ENCODE assay signal across 17 cellular contexts in the genomic region with DNA sequence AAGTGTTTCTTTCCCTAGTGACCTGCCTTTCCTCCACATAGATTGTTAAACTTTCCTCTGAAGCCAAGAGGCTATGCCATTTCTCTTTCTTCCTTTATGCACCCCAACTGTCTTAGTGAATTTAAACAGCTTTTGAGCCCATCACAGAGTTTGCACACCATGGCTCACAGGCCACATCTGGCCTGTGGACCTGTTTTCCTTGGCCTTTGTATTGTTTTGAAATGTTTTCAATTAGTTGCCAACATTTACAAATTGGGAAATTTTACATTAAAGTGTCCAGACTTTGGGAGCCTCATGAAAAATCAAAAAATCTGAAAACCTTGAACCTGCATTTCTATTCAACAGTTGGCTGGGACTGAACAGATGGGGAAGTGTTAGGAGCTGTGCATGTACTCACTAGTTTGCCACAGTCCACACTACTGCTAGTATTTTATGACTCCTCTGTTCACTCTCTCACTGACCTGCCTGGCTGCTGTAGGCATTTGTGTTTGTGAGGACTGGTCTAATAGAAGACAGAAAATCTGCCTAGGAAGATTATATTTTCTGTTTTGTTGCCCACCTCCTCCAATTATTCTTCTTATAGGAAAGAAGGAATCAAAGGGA.
"Had no signal": no experiment of that assay in that cellular context is flagged by ENCODE, and none has a peak within 500 bp of the region (broad histone marks: within the 10 kb centered on the region; RNA-seq: fewer than 3 reads in every experiment).

No MANE protein-coding gene starts in this region.

- ATAC-seq: left colon; naive thymus-derived CD4-positive, alpha-beta T cell; psoas muscle had no signal

- H3K4me3 ChIP-seq: esophagus squamous epithelium, psoas muscle, sigmoid colon, skin epidermis had no signal

- H3K36me3 Mint-ChIP-seq: naive thymus-derived CD4-positive, alpha-beta T cell had no signal

- H3K4me3 Mint-ChIP-seq: dendritic cell treated with granulocyte-macrophage colony-stimulating factor and Interleukin-4, amounts not matched to agents 40 ng/mL and 50 ng/mL, for 4 days; naive thymus-derived CD4-positive, alpha-beta T cell; nephron progenitor cell had no signal

- H3K27ac ChIP-seq: esophagus squamous epithelium, neutrophil, psoas muscle, sigmoid colon had no signal

- H3K9me3 ChIP-seq: esophagus squamous epithelium, neutrophil, psoas muscle, sigmoid colon had no signal

- H3K9me3 Mint-ChIP-seq: dendritic cell treated with granulocyte-macrophage colony-stimulating factor and Interleukin-4, amounts not matched to agents 40 ng/mL and 50 ng/mL, for 4 days had no signal

- H3K4me1 ChIP-seq: esophagus squamous epithelium, psoas muscle had no signal

- H3K36me3 ChIP-seq: esophagus squamous epithelium, neutrophil, sigmoid colon had no signal

- DNase-seq: cerebellar nuclear complex; esophagus squamous epithelium; hippocampal formation; left colon; mesendoderm; naive thymus-derived CD4-positive, alpha-beta T cell; nephron progenitor cell; psoas muscle; retina; sigmoid colon; stimulated activated CD4-positive, alpha-beta T cell treated with anti-CD3 and anti-CD28 coated beads, Interleukin-2, amount 100 ng/mL, for 24 hours; stimulated activated CD4-positive, alpha-beta T cell treated with anti-CD3 and anti-CD28 coated beads, Interleukin-4, amount 100 ng/mL, for 4 hours; stimulated activated naive CD4-positive, alpha-beta T cell; trophoblast cell had no signal

- H3K27me3 ChIP-seq: esophagus squamous epithelium, neutrophil, sigmoid colon had no signal

- H3K27ac Mint-ChIP-seq: dendritic cell treated with granulocyte-macrophage colony-stimulating factor and Interleukin-4, amounts not matched to agents 40 ng/mL and 50 ng/mL, for 4 days; naive thymus-derived CD4-positive, alpha-beta T cell; nephron progenitor cell had no signal
